24 cellular contexts compared by ENCODE assay signal in genomic region chr16:14454391-14454790, GRCh38.
DNase-seq lines count a peak whose midpoint lies in the region; ATAC-seq, FAIRE-seq and TF ChIP-seq lines count a peak whose summit lies in the region.
"Had no signal": no experiment of that assay in that cellular context is flagged by ENCODE, and none has a peak within 500 bp of the region (broad histone marks: within the 10 kb centered on the region; RNA-seq: fewer than 3 reads in every experiment).

No MANE protein-coding gene starts in this region.

- no peaks in the 10 kb centered on the region for H3K36me3 Mint-ChIP-seq in activated CD4-positive, alpha-beta T cell treated with anti-CD3 and anti-CD28 coated beads, Interleukin-2, amount 10 ng/mL, durations not matched to agents 7 days and 5 days (ENCODE audit: low read depth)
- H3K36me3 Mint-ChIP-seq: neural progenitor cell had no signal

- no peak overlapping the region for H3K4me3 Mint-ChIP-seq in activated CD4-positive, alpha-beta T cell treated with anti-CD3 and anti-CD28 coated beads, Interleukin-2, amount 10 ng/mL, durations not matched to agents 7 days and 5 days
- H3K4me3 Mint-ChIP-seq: activated B cell treated with CpG ODN at 0.5 μM for 24 hours; activated CD4-positive, alpha-beta memory T cell treated with anti-CD3 and anti-CD28 coated beads, Interleukin-2, amount 10 ng/mL, durations not matched to agents 7 days and 5 days; neural progenitor cell; type B pancreatic cell had no signal

- no peaks in the 10 kb centered on the region for H3K9me3 ChIP-seq in AG04450 (ENCODE audit: control insufficient read depth, insufficient read depth, low read length)

- FAIRE-seq in H54 (lab: Jason Lieb, UNC): peak; percentile 53
- FAIRE-seq: A204.1, bronchial epithelial cell, D721Med had no signal

- H3K4me3 ChIP-seq in AG04450 (ENCODE audit: low read depth, low read length): no peak overlapping the region
- H3K4me3 ChIP-seq: coronary artery, neural progenitor cell had no signal

- no peaks in the 10 kb centered on the region for H3K27me3 Mint-ChIP-seq in activated CD4-positive, alpha-beta T cell treated with anti-CD3 and anti-CD28 coated beads, Interleukin-2, amount 10 ng/mL, durations not matched to agents 7 days and 5 days
- H3K27me3 Mint-ChIP-seq: activated B cell treated with CpG ODN at 0.5 μM for 24 hours; activated CD4-positive, alpha-beta memory T cell treated with anti-CD3 and anti-CD28 coated beads, Interleukin-2, amount 10 ng/mL, durations not matched to agents 7 days and 5 days; type B pancreatic cell had no signal

- DNase-seq in AG04450 (ENCODE audit: low read depth, low spot score) (peak; percentile 21), H54 (ENCODE audit: insufficient read length, low spot score) (no peak), RPMI7951 (ENCODE audit: low read depth) (peak; percentile 39), fibroblast of peridontal ligament (ENCODE audit: extremely low read depth) (peak; percentile 82), NCI-H1417 (lab: John Stamatoyannopoulos, UW) (no peak), NCI-H345 treated with DMSO at 0.1 percent for 48 hours (lab: John Stamatoyannopoulos, UW; ENCODE audit: unreplicated experiment) (no peak)
- DNase-seq in activated CD4-positive, alpha-beta T cell treated with anti-CD3 and anti-CD28 coated beads, Interleukin-2, amount 10 ng/mL, durations not matched to agents 7 days and 5 days: no peak
- DNase-seq: activated B cell treated with CpG ODN at 0.5 μM for 24 hours; activated CD4-positive, alpha-beta memory T cell treated with anti-CD3 and anti-CD28 coated beads, Interleukin-2, amount 10 ng/mL, durations not matched to agents 7 days and 5 days; activated effector memory CD4-positive, alpha-beta T cell treated with anti-CD3 and anti-CD28 coated beads, Interleukin-2, amount 50 U/mL, for 16 hours; activated T-cell treated with anti-CD3 and anti-CD28 coated beads for 4 hours; C1 segment of cervical spinal cord; NCI-H146; NCI-H2171; NCI-H526 had no signal

- TF ChIP-seq POLR2A in H54 (IDR thresholded peaks at IDR 0.05; ENCODE audit: low read depth, low read length): no peak

- TF ChIP-seq CTCF in AG04450 (IDR thresholded peaks at IDR 0.05; ENCODE audit: low read depth, low read length): no peak

- no peak for ATAC-seq in GM21423 (IDR thresholded peaks at IDR 0.05; ENCODE audit: unreplicated experiment)
- ATAC-seq: sciatic nerve had no signal

- H3K9me3 Mint-ChIP-seq in activated CD4-positive, alpha-beta T cell treated with anti-CD3 and anti-CD28 coated beads, Interleukin-2, amount 10 ng/mL, durations not matched to agents 7 days and 5 days: no peaks in the 10 kb centered on the region
- H3K9me3 Mint-ChIP-seq: activated B cell treated with CpG ODN at 0.5 μM for 24 hours; activated CD4-positive, alpha-beta memory T cell treated with anti-CD3 and anti-CD28 coated beads, Interleukin-2, amount 10 ng/mL, durations not matched to agents 7 days and 5 days; neural progenitor cell; type B pancreatic cell had no signal

- no peak overlapping the region for H3K27ac ChIP-seq in AG04450 (ENCODE audit: low read depth, low read length)
- H3K27ac ChIP-seq: coronary artery, neural progenitor cell, RWPE1 had no signal

- H3K27ac Mint-ChIP-seq in activated CD4-positive, alpha-beta T cell treated with anti-CD3 and anti-CD28 coated beads, Interleukin-2, amount 10 ng/mL, durations not matched to agents 7 days and 5 days: no peak overlapping the region
- H3K27ac Mint-ChIP-seq: activated B cell treated with CpG ODN at 0.5 μM for 24 hours; activated CD4-positive, alpha-beta memory T cell treated with anti-CD3 and anti-CD28 coated beads, Interleukin-2, amount 10 ng/mL, durations not matched to agents 7 days and 5 days; neural progenitor cell; type B pancreatic cell had no signal

- no peaks in the 10 kb centered on the region for H3K4me1 Mint-ChIP-seq in activated CD4-positive, alpha-beta T cell treated with anti-CD3 and anti-CD28 coated beads, Interleukin-2, amount 10 ng/mL, durations not matched to agents 7 days and 5 days
- H3K4me1 Mint-ChIP-seq: activated B cell treated with CpG ODN at 0.5 μM for 24 hours; activated CD4-positive, alpha-beta memory T cell treated with anti-CD3 and anti-CD28 coated beads, Interleukin-2, amount 10 ng/mL, durations not matched to agents 7 days and 5 days had no signal

- POLR2A ChIA-PET in AG04450 (lab: Yijun Ruan, JAX): no interaction called here
- POLR2A ChIA-PET in activated CD4-positive, alpha-beta T cell treated with anti-CD3 and anti-CD28 coated beads, Interleukin-2, amount 10 ng/mL, durations not matched to agents 7 days and 5 days (lab: Charles Lee): no interaction called here

- CTCF ChIA-PET in AG04450 (lab: Charles Lee): interaction anchor here (0.7 kb wide), 1 partner anchor 32 kb away, joined by 5 read pairs; no protein-coding TSS in a partner anchor
- CTCF ChIA-PET in activated CD4-positive, alpha-beta T cell treated with anti-CD3 and anti-CD28 coated beads, Interleukin-2, amount 10 ng/mL, durations not matched to agents 7 days and 5 days (lab: Charles Lee): no interaction called here

- no peaks in the 10 kb centered on the region for H3K27me3 ChIP-seq in AG04450 (ENCODE audit: control insufficient read depth, insufficient read depth, low read length)
- H3K27me3 ChIP-seq: neural progenitor cell had no signal

Comparison
In these comparisons a context has a peak if more than half of its experiments do, and no peak if none do; other contexts are left out.
1. DNase-seq: peak in AG04450 (single experiment), RPMI7951 (single experiment) and fibroblast of peridontal ligament (single experiment); none in H54 (single experiment), NCI-H1417 (0 of 3), activated CD4-positive, alpha-beta T cell treated with anti-CD3 and anti-CD28 coated beads, Interleukin-2, amount 10 ng/mL, durations not matched to agents 7 days and 5 days (single experiment) and NCI-H345 treated with DMSO at 0.1 percent for 48 hours (single experiment).